Comparison of ENCODE assay signal across 18 cellular contexts in genomic region chr4:133058701-133059100, GRCh38.
DNase-seq lines count a peak whose midpoint lies in the region; ATAC-seq and TF ChIP-seq lines count a peak whose summit lies in the region.
"Had no signal": no experiment of that assay in that cellular context is flagged by ENCODE, and none has a peak within 500 bp of the region (broad histone marks: within the 10 kb centered on the region; RNA-seq: fewer than 3 reads in every experiment).

No MANE protein-coding gene starts in this region.

- ATAC-seq in GM21786 (IDR thresholded peaks at IDR 0.05; ENCODE audit: unreplicated experiment) (no peak), upper lobe of right lung (no peak)

- H3K9me3 ChIP-seq in SJCRH30 (replicated peaks) (no peaks in the 10 kb centered on the region), HAP-1 (no peaks in the 10 kb centered on the region), upper lobe of right lung (no peaks in the 10 kb centered on the region)

- H3K36me3 ChIP-seq in SJCRH30 (no peaks in the 10 kb centered on the region), mesendoderm (ENCODE audit: control insufficient read depth, insufficient read depth, low read length) (no peaks in the 10 kb centered on the region), HAP-1 (replicated peaks) (no peaks in the 10 kb centered on the region), upper lobe of right lung (no peaks in the 10 kb centered on the region)
- H3K36me3 ChIP-seq: BLaER1 treated with 17β-estradiol and CSF1 and Interleukin-3, amounts not matched to agents 10 nM and 100 nM had no signal

- H3K9ac ChIP-seq in mesendoderm (ENCODE audit: low read length) = no peak overlapping the region
- H3K9ac ChIP-seq: BLaER1 treated with 17β-estradiol and CSF1 and Interleukin-3, amounts not matched to agents 10 nM and 100 nM had no signal

- H3K4ac ChIP-seq in mesendoderm (ENCODE audit: low read depth, low read length) = no peak overlapping the region

- DNase-seq in NCI-H82 (lab: John Stamatoyannopoulos, UW) = peak; percentile 19
- no peak for DNase-seq in NCI-H82 treated with DMSO at 0.1 percent for 48 hours (lab: John Stamatoyannopoulos, UW; ENCODE audit: unreplicated experiment)
- peak; percentile 15 to 47 for DNase-seq in SJCRH30
- peak; percentile 63 for DNase-seq in mesendoderm
- DNase-seq in HAP-1 (ENCODE audit: low spot score in 2 of 2) = no peak
- no peak for DNase-seq in NCI-H1930 (lab: John Stamatoyannopoulos, UW)
- no peak for DNase-seq in upper lobe of right lung
- DNase-seq: CD8-positive, alpha-beta memory T cell; HCEC 1CT; MV-4-11; NCI-H146; NCI-H2107; NCI-H69; OCI-M1 had no signal

- no peak overlapping the region for H3K4me2 ChIP-seq in mesendoderm (ENCODE audit: low read length)
- H3K4me2 ChIP-seq: BLaER1 treated with 17β-estradiol and CSF1 and Interleukin-3, amounts not matched to agents 10 nM and 100 nM had no signal

- H3K79me2 ChIP-seq in mesendoderm (ENCODE audit: control insufficient read depth, insufficient read depth, low read length) = no peaks in the 10 kb centered on the region

- intact Hi-C loops in upper lobe of right lung (cut with DNase I) = no loop called here

- no peak overlapping the region for H4K8ac ChIP-seq in mesendoderm (ENCODE audit: low read depth, low read length)

- no peak overlapping the region for H2BK120ac ChIP-seq in mesendoderm (ENCODE audit: low read depth, low read length)

- H3K4me3 ChIP-seq in SJCRH30 = no peak overlapping the region
- H3K4me3 ChIP-seq in mesendoderm (ENCODE audit: low read length) = no peak overlapping the region
- H3K4me3 ChIP-seq in HAP-1 = no peak overlapping the region
- H3K4me3 ChIP-seq in upper lobe of right lung = no peak overlapping the region
- H3K4me3 ChIP-seq: BLaER1 treated with 17β-estradiol and CSF1 and Interleukin-3, amounts not matched to agents 10 nM and 100 nM had no signal

- no peak overlapping the region for H3K23ac ChIP-seq in mesendoderm (ENCODE audit: low read length)

- H2BK5ac ChIP-seq in mesendoderm (ENCODE audit: low read length) = no peak overlapping the region

- H3K27me3 ChIP-seq in SJCRH30 (no peaks in the 10 kb centered on the region), mesendoderm (ENCODE audit: insufficient read depth, low read length, poor library complexity) (no peaks in the 10 kb centered on the region), HAP-1 (ENCODE audit: low read depth) (no peaks in the 10 kb centered on the region), upper lobe of right lung (no peaks in the 10 kb centered on the region)
- H3K27me3 ChIP-seq: BLaER1 treated with 17β-estradiol and CSF1 and Interleukin-3, amounts not matched to agents 10 nM and 100 nM had no signal

- no peak overlapping the region for H3K18ac ChIP-seq in mesendoderm (ENCODE audit: low read length)

- H3K4me1 ChIP-seq in SJCRH30 (no peaks in the 10 kb centered on the region), mesendoderm (ENCODE audit: control insufficient read depth, low read depth, low read length) (no peaks in the 10 kb centered on the region), HAP-1 (no peaks in the 10 kb centered on the region), upper lobe of right lung (no peaks in the 10 kb centered on the region)
- H3K4me1 ChIP-seq: BLaER1 treated with 17β-estradiol and CSF1 and Interleukin-3, amounts not matched to agents 10 nM and 100 nM had no signal

- no peak overlapping the region for H2BK15ac ChIP-seq in mesendoderm (replicated peaks; ENCODE audit: low read depth)

- H4K5ac ChIP-seq in mesendoderm (ENCODE audit: low read length) = no peak overlapping the region

- TF ChIP-seq CTCF in upper lobe of right lung (IDR thresholded peaks at IDR 0.05) = no peak

- H2AK5ac ChIP-seq in mesendoderm (ENCODE audit: low read length) = no peak overlapping the region

- in situ Hi-C loops in HAP-1 (cut with MboI; ENCODE audit: low sequenced_read_pairs) = no loop called here

- H3K27ac ChIP-seq in SJCRH30 (no peak overlapping the region), mesendoderm (ENCODE audit: low read depth, low read length) (no peak overlapping the region), upper lobe of right lung (no peak overlapping the region)
- H3K27ac ChIP-seq: BLaER1 treated with 17β-estradiol and CSF1 and Interleukin-3, amounts not matched to agents 10 nM and 100 nM; HL-60; RWPE1 had no signal

- no peaks in the 10 kb centered on the region for H3K79me1 ChIP-seq in mesendoderm (ENCODE audit: low read length)

- no CpG with 5 or more reads among the region's 2 CpGs for WGBS in mesendoderm (ENCODE audit: extremely low coverage, insufficient coverage, low lambda C conversion rate)

- H3K56ac ChIP-seq in mesendoderm (ENCODE audit: low read length) = no peak overlapping the region

Comparison
In these comparisons a context has a peak if more than half of its experiments do, and no peak if none do; other contexts are left out.
1. DNase-seq: peak in NCI-H82 (single experiment), SJCRH30 (2 of 2) and mesendoderm (single experiment); none in NCI-H82 treated with DMSO at 0.1 percent for 48 hours (single experiment), HAP-1 (0 of 2), NCI-H1930 (0 of 2) and upper lobe of right lung (single experiment).